In genomic region chr1:36342426-36343185, GRCh38 we compare ENCODE assay signal across 8 cellular contexts. TPM values are rescaled to one million over a fixed set of nuclear protein-coding genes. Genes with fewer than 3 reads are reported as not detected.
DNase-seq lines count a peak whose midpoint lies in the region; ATAC-seq, FAIRE-seq and TF ChIP-seq lines count a peak whose summit lies in the region.

No MANE protein-coding gene starts in this region.

- H3K27ac ChIP-seq in GM23338 (ENCODE audit: low read depth): no peak overlapping the region
- H3K27ac ChIP-seq in SK-N-SH (ENCODE audit: low read depth in 2 of 2, low read length in 1 of 2): peak overlapping the region in 1 of 2 experiments; percentile 87; a peak in 2 of 4 replicates
- peak overlapping the region; percentile 50 for H3K27ac ChIP-seq in astrocyte (ENCODE audit: low read depth, low read length)

- H3K36me3 Mint-ChIP-seq in GM23338 (ENCODE audit: low read depth) (peaks cover 29% of the 10 kb centered on the region), astrocyte (ENCODE audit: low read depth, unreplicated experiment) (peaks cover 22% of the 10 kb centered on the region), immature natural killer cell (peaks cover 10 to 20% (median 15%) of the 10 kb centered on the region in 3 donors)

- H3K4me1 Mint-ChIP-seq in GM23338: peaks cover 3% of the 10 kb centered on the region; the same call in 1 of the 3 replicates
- peaks cover 5% of the 10 kb centered on the region for H3K4me1 Mint-ChIP-seq in astrocyte (ENCODE audit: low read depth, unreplicated experiment)
- peaks cover 0 to 3% of the 10 kb centered on the region in 2 donors for H3K4me1 Mint-ChIP-seq in immature natural killer cell

- FAIRE-seq in astrocyte (lab: Jason Lieb, UNC): no peak

- peak; percentile 91 for ATAC-seq in GM23338
- ATAC-seq in HG02763 (IDR thresholded peaks at IDR 0.05; ENCODE audit: unreplicated experiment): no peak
- ATAC-seq in HG03108 (IDR thresholded peaks at IDR 0.05; ENCODE audit: unreplicated experiment): no peak

- H3K9me3 Mint-ChIP-seq in GM23338 (no peaks in the 10 kb centered on the region), astrocyte (ENCODE audit: unreplicated experiment) (no peaks in the 10 kb centered on the region), immature natural killer cell (no peaks in the 10 kb centered on the region)

- H4K20me1 ChIP-seq in GM23338 (replicated peaks; ENCODE audit: insufficient read depth) (no peaks in the 10 kb centered on the region), SK-N-SH (ENCODE audit: insufficient read depth) (no peaks in the 10 kb centered on the region), astrocyte (ENCODE audit: insufficient read depth, low read length) (no peaks in the 10 kb centered on the region)

- H3K36me3 ChIP-seq in GM23338 (ENCODE audit: insufficient read depth) (0 out of 2 replicates have a peak, but pooled peaks cover 6% of the 10 kb centered on the region), SK-N-SH (replicated peaks in 1 of 2; ENCODE audit: control insufficient read depth in 1 of 2, insufficient read depth in 2 of 2, low read length in 1 of 2) (peaks cover 40 to 56% of the 10 kb centered on the region in 2 experiments), astrocyte (ENCODE audit: insufficient read depth, low read length) (peaks cover 9% of the 10 kb centered on the region)

- H3K9ac ChIP-seq in SK-N-SH (peak overlapping the region; percentile 43; the same call in 1 of the 2 replicates), astrocyte (ENCODE audit: low read length) (peak overlapping the region; percentile 48)

- no peaks in the 10 kb centered on the region for H3K9me3 ChIP-seq in SK-N-SH
- no peaks in the 10 kb centered on the region for H3K9me3 ChIP-seq in astrocyte (ENCODE audit: insufficient read depth, low read depth, low read length)

- H3K4me1 ChIP-seq in GM23338 (ENCODE audit: insufficient read depth): no peaks in the 10 kb centered on the region
- H3K4me1 ChIP-seq in SK-N-SH (ENCODE audit: control insufficient read depth in 1 of 2, insufficient read depth in 2 of 2, low read depth in 1 of 2, low read length in 1 of 2): peaks cover 0 to 10% of the 10 kb centered on the region in 2 experiments; a peak in 3 of 4 replicates
- H3K4me1 ChIP-seq in astrocyte (ENCODE audit: insufficient read depth, low read length): peaks cover 12% of the 10 kb centered on the region

- H3K4me3 ChIP-seq in GM23338 (no peak overlapping the region), SK-N-SH (ENCODE audit: low read depth in 2 of 2, low read length in 1 of 2) (no peak overlapping the region), astrocyte (ENCODE audit: insufficient read depth, low read depth, low read length) (no peak overlapping the region)

- H3K9me2 ChIP-seq in GM23338 (ENCODE audit: insufficient read depth) (no peaks in the 10 kb centered on the region), SK-N-SH (no peaks in the 10 kb centered on the region)

- POLR2A ChIA-PET in SK-N-SH (lab: Yijun Ruan, JAX): interaction anchor here (0.6 kb wide), 1 partner anchor 76 kb away, joined by 3 read pairs; no protein-coding TSS in a partner anchor

- 0 out of 2 replicates have a peak, but pooled peaks cover 4% of the 10 kb centered on the region for H3F3A ChIP-seq in GM23338 (replicated peaks; ENCODE audit: low read depth)
- peaks cover 18% of the 10 kb centered on the region for H3F3A ChIP-seq in SK-N-SH (replicated peaks; ENCODE audit: insufficient read depth)

- H2AFZ ChIP-seq in GM23338 (no peak overlapping the region), SK-N-SH (ENCODE audit: low read depth) (no peak overlapping the region), astrocyte (ENCODE audit: low read depth, low read length) (no peak overlapping the region)

- WGBS in SK-N-SH (ENCODE audit: low lambda C conversion rate): 61% methylated on average over 7 of the region's 10 CpGs

- TF ChIP-seq RAD21 in SK-N-SH (IDR thresholded peaks at IDR 0.05; ENCODE audit: low read length): peak; percentile 85

- H3K79me2 ChIP-seq in GM23338 (replicated peaks; ENCODE audit: insufficient read depth) (no peaks in the 10 kb centered on the region), SK-N-SH (ENCODE audit: insufficient read depth) (peaks cover 7% of the 10 kb centered on the region; the same call in 1 of the 2 replicates), astrocyte (ENCODE audit: insufficient read depth, low read length) (no peaks in the 10 kb centered on the region)

- H3K27me3 Mint-ChIP-seq in GM23338 (ENCODE audit: insufficient read depth, low read depth, poor library complexity): peaks cover 4% of the 10 kb centered on the region
- H3K27me3 Mint-ChIP-seq in astrocyte (ENCODE audit: low read depth, unreplicated experiment): no peaks in the 10 kb centered on the region
- peaks cover 0 to 3% (median 3%) of the 10 kb centered on the region in 3 donors for H3K27me3 Mint-ChIP-seq in immature natural killer cell (ENCODE audit: low read depth in 3 of 3)

- DNase-seq in AG08395 (ENCODE audit: low spot score) (peak; percentile 77), GM23338 (ENCODE audit: low spot score) (peak; percentile 79), SK-N-SH (peak; percentile 77), astrocyte (ENCODE audit: low read depth) (no peak), immature natural killer cell (peak; percentile 46 to 54 (median 48))
- DNase-seq in stimulated activated CD4-positive, alpha-beta T cell treated with anti-CD3 and anti-CD28 coated beads, Interleukin-4, amount 100 ng/mL, for 24 hours: peak; percentile 56

- H3K4me2 ChIP-seq in GM23338 (no peak overlapping the region), SK-N-SH (peak overlapping the region; percentile 32), astrocyte (ENCODE audit: low read length) (peak overlapping the region; percentile 3)

- H3K27ac Mint-ChIP-seq in GM23338 (no peak overlapping the region), astrocyte (ENCODE audit: unreplicated experiment) (no peak overlapping the region), immature natural killer cell (peak overlapping the region in 2 of 6 donors; percentile 46 to 64)

- TF ChIP-seq CTCF in GM23338 (conservative IDR thresholded peaks at IDR 0.05; ENCODE audit: low read depth in 2 of 2) (peak; percentile 75 to 92), SK-N-SH (IDR thresholded peaks at IDR 0.05) (peak; percentile 89), astrocyte (IDR thresholded peaks at IDR 0.05; ENCODE audit: insufficient read depth, low read depth, low read length) (peak; percentile 25)

- CTCF ChIA-PET in SK-N-SH (lab: Yijun Ruan, JAX): interaction anchor here (0.5 to 5.7 kb wide), 34 partner anchors 10 to 889 kb away, joined by 3 to 103 read pairs (median 4); partner anchors contain the start of genes EVA1B, LSM10, MAP7D1 and TRAPPC3

- H3K4me3 Mint-ChIP-seq in GM23338: no peak overlapping the region
- no peak overlapping the region for H3K4me3 Mint-ChIP-seq in astrocyte (ENCODE audit: unreplicated experiment)
- H3K4me3 Mint-ChIP-seq in immature natural killer cell: no peak overlapping the region

- peak in 1 of 2 experiments; percentile 62; a peak in 1 of 4 replicates for TF ChIP-seq EP300 in SK-N-SH (IDR thresholded peaks at IDR 0.05; ENCODE audit: borderline replicate concordance in 1 of 2, low read depth in 1 of 2, low read length in 1 of 2)

- H3K27me3 ChIP-seq in GM23338 (ENCODE audit: insufficient read depth): no peaks in the 10 kb centered on the region
- no peaks in the 10 kb centered on the region for H3K27me3 ChIP-seq in SK-N-SH (ENCODE audit: insufficient read depth)
- no peaks in the 10 kb centered on the region for H3K27me3 ChIP-seq in astrocyte (ENCODE audit: insufficient read depth, low read length)

TF ChIP-seq in GM23338, 12 proteins besides CTCF, POLR2A, EP300 and RAD21 (continues in another document):
- TF ChIP-seq EZH2phosphoT487 (IDR thresholded peaks at IDR 0.05; ENCODE audit: unreplicated experiment) (no peak), POLR2AphosphoS5 (IDR thresholded peaks at IDR 0.05; ENCODE audit: low read depth) (no peak), CREB1 (CRISPR knock-in tag; IDR thresholded peaks at IDR 0.05; ENCODE audit: low read depth) (no peak), JUNB (IDR thresholded peaks at IDR 0.05; ENCODE audit: unreplicated experiment) (no peak)

TF ChIP-seq in SK-N-SH, 30 proteins besides CTCF, POLR2A, EP300 and RAD21 (continues in another document):
- no peak for TF ChIP-seq FOXM1 (IDR thresholded peaks at IDR 0.05; ENCODE audit: low read depth)
- TF ChIP-seq NRF1 (IDR thresholded peaks at IDR 0.05; ENCODE audit: low read depth, low read length): no peak

RNA-seq across cellular contexts. Expression of gene EVA1B, which starts 19.2 kb away (rescaled TPM):
- total RNA-seq in GM23338 (2014; rRNA removed; shearing (Covaris generic)): 27.1 and 27.3 TPM in 2 replicates
- polyA plus RNA-seq in GM23338 (2016; fragmentation: Nextera tagmentation; extraction: Ambion mirVana): 9.2 and 11.5 TPM in 2 replicates
- polyA plus RNA-seq in SK-N-SH (2012; rRNA removed): 34.1 and 38.9 TPM in 2 replicates
- polyA plus RNA-seq in SK-N-SH (2012; cell fraction: cytosol; rRNA removed): 18.8 and 34.7 TPM in 2 replicates
- polyA plus RNA-seq in SK-N-SH (2012; cell fraction: nucleus; rRNA removed): 15.4 and 32.2 TPM in 2 replicates
- total RNA-seq in astrocyte: 57.3 and 63.0 TPM in 2 replicates
- 10 to 100 TPM in 2 of 3 donors, 1 to 10 TPM in 1; 8.8 to 29.2 (median 11.1) TPM for polyA plus RNA-seq in immature natural killer cell

RNA-seq across cellular contexts. Expression of gene SH3D21, which starts 36.4 kb away (rescaled TPM):
- 4.4 and 6.3 TPM in 2 replicates for total RNA-seq in GM23338 (2014; rRNA removed; shearing (Covaris generic))
- polyA plus RNA-seq in GM23338 (2016; fragmentation: Nextera tagmentation; extraction: Ambion mirVana): 3.1 and 3.7 TPM in 2 replicates
- 1.6 and 1.8 TPM in 2 replicates for polyA plus RNA-seq in SK-N-SH (2012; rRNA removed)
- polyA plus RNA-seq in SK-N-SH (2012; cell fraction: cytosol; rRNA removed): 0.18 and 0.41 TPM in 2 replicates
- 11.4 and 16.6 TPM in 2 replicates for polyA plus RNA-seq in SK-N-SH (2012; cell fraction: nucleus; rRNA removed)
- total RNA-seq in astrocyte: 13.6 and 16.3 TPM in 2 replicates
- under 1 TPM in 2 of 3 donors, not detected in 1; 0.26 to 0.96 TPM for polyA plus RNA-seq in immature natural killer cell

RNA-seq across cellular contexts. Expression of gene STK40, which starts 43.1 kb away (rescaled TPM):
- total RNA-seq in GM23338 (2014; rRNA removed; shearing (Covaris generic)): 20.0 and 20.2 TPM in 2 replicates
- polyA plus RNA-seq in GM23338 (2016; fragmentation: Nextera tagmentation; extraction: Ambion mirVana) (8.1 and 8.5 TPM in 2 replicates), SK-N-SH (2012; rRNA removed) (39.0 and 43.3 TPM in 2 replicates), immature natural killer cell (100 to 1,000 TPM in 1 of 3 donors, 10 to 100 TPM in 2; 43.3 to 101 (median 61.5) TPM)
- 26.2 and 35.3 TPM in 2 replicates for polyA plus RNA-seq in SK-N-SH (2012; cell fraction: cytosol; rRNA removed)
- polyA plus RNA-seq in SK-N-SH (2012; cell fraction: nucleus; rRNA removed): 56.9 and 65.1 TPM in 2 replicates
- 69.6 and 71.1 TPM in 2 replicates for total RNA-seq in astrocyte

RNA-seq across cellular contexts. Expression of gene LSM10, which starts 55.1 kb away (rescaled TPM):
- 27.5 and 28.6 TPM in 2 replicates for total RNA-seq in GM23338 (2014; rRNA removed; shearing (Covaris generic))
- 96.2 and 98.9 TPM in 2 replicates for polyA plus RNA-seq in GM23338 (2016; fragmentation: Nextera tagmentation; extraction: Ambion mirVana)
- 87.5 and 96.8 TPM in 2 replicates for polyA plus RNA-seq in SK-N-SH (2012; rRNA removed)
- polyA plus RNA-seq in SK-N-SH (2012; cell fraction: cytosol; rRNA removed): 64.7 and 79.1 TPM in 2 replicates
- 40.1 and 40.2 TPM in 2 replicates for polyA plus RNA-seq in SK-N-SH (2012; cell fraction: nucleus; rRNA removed)
- 48.9 and 53.5 TPM in 2 replicates for total RNA-seq in astrocyte
- polyA plus RNA-seq in immature natural killer cell: 100 to 1,000 TPM; 156 to 181 (median 164) TPM

Comparison
In these comparisons a context has a peak if more than half of its experiments do, and no peak if none do; other contexts are left out.
1. CTCF ChIP-seq: peak in every context shown above with its lines; median percentile 89 in SK-N-SH; 84 in GM23338; 25 in astrocyte.